ENCODE assay signal across 10 cellular contexts in the genomic region with DNA sequence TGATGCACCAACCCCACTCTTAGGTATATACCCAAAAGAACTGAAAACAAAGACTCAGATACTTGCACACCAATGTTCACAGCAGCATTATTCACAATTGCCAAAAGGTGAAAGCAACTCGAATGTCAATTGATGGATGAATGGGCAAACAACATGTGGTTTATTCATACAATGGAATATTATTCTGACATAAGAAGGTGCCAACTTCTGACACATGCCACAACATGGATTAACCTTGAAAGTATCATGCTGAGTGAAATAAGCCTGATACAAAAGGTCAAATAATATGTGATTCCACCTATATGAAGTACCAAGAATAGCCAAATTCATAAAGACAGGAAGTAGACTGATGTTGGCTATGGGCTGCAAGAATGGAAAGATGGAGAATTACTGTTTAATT. TPM values are rescaled to one million over a fixed set of nuclear protein-coding genes. Genes with fewer than 3 reads are reported as not detected.
"Had no signal": no experiment of that assay in that cellular context is flagged by ENCODE, and none has a peak within 500 bp of the region (broad histone marks: within the 10 kb centered on the region; RNA-seq: fewer than 3 reads in every experiment).

No MANE protein-coding gene starts in this region.

- H3K9ac ChIP-seq: GM23248 had no signal

- FAIRE-seq: H1, H54 had no signal

- H3K36me3 ChIP-seq: HAP-1 had no signal

- H3K4me3 ChIP-seq: GM23248, GM23338, HAP-1 had no signal

- H2AFZ ChIP-seq: GM23248, GM23338 had no signal

- H3K4me2 ChIP-seq: GM23338 had no signal

- H3K27ac ChIP-seq: GM23248 had no signal

- H3K9me3 ChIP-seq: HAP-1 had no signal

- H3K4me1 ChIP-seq: HAP-1 had no signal

- DNase-seq: GM23248, GOT3, H7, H9, HCEC 1CT, HFFc6 had no signal

RNA-seq across cellular contexts. Expression of gene CTNND2, which starts 35.0 kb away (rescaled TPM):
- total RNA-seq: GM23248, HFFc6 had no signal
- polyA plus RNA-seq: GM23248 had no signal
